Comparison of ENCODE assay signal across 1 cellular context in the genomic region with DNA sequence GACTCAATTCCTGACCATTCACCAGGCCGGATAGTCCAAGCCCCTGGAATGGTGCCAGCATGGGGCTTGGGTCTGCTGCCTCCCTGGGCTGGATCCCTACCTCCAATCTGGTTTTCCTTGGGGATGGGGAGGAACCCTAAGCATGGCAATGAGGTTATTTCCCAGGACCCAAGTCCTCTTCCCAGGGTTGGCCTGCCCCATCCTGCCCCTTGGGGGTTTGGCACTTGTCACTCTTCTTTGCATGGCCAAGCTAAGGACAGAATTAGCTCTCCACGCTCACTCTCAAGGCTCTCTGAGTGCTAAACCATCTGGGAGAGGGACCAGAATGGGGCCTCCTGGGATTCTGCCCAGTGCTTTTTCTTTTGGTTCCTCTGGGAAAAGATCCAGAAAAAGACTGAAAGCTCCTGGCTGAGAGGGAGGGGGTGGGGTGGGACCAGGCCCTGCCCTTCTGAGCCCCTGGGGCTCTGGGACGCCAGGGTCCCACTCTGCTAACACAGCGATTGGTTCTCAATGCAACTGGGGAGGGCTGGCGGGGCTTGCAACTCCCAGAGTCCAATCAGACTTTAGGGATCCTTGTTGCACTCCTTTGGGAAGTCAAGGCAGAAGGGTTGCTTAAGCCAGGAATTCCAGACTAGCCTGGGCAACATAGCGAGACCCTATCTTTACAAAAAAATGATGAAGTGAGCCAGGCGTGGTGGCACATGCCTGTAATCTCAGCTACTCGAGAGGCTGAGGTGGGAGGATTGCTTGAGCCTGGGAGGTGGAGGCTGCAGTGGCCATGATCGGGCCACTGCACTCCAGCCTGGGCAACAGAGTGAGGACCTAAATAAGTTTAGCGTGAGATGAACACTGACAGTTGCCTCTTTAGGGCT.
TF ChIP-seq lines count a peak whose summit lies in the region.

No MANE protein-coding gene starts in this region.

TF ChIP-seq in HCT116, 20 proteins besides CTCF, POLR2A, EP300 and RAD21:
- TF ChIP-seq TCF7L2 (IDR thresholded peaks at IDR 0.05; ENCODE audit: borderline replicate concordance, extremely low read depth, insufficient read depth, insufficient read length) (no peak), CEBPB (IDR thresholded peaks at IDR 0.05; ENCODE audit: low read depth) (no peak), FOSL1 (IDR thresholded peaks at IDR 0.05; ENCODE audit: low read depth) (no peak), ZFX (IDR thresholded peaks at IDR 0.05) (no peak), CBX3 (IDR thresholded peaks at IDR 0.05; ENCODE audit: low read depth) (no peak), EGR1 (IDR thresholded peaks at IDR 0.05; ENCODE audit: low read depth) (no peak), SRF (IDR thresholded peaks at IDR 0.05; ENCODE audit: low read depth) (no peak), SP1 (IDR thresholded peaks at IDR 0.05; ENCODE audit: low read depth) (no peak), ELF1 (IDR thresholded peaks at IDR 0.05; ENCODE audit: borderline replicate concordance, low read depth) (no peak), SIN3A (IDR thresholded peaks at IDR 0.05; ENCODE audit: low read depth) (no peak), EZH2 (IDR thresholded peaks at IDR 0.05) (no peak), EZH2phosphoT487 (IDR thresholded peaks at IDR 0.05; ENCODE audit: borderline replicate concordance) (no peak)
- TF ChIP-seq, protein P1, sequence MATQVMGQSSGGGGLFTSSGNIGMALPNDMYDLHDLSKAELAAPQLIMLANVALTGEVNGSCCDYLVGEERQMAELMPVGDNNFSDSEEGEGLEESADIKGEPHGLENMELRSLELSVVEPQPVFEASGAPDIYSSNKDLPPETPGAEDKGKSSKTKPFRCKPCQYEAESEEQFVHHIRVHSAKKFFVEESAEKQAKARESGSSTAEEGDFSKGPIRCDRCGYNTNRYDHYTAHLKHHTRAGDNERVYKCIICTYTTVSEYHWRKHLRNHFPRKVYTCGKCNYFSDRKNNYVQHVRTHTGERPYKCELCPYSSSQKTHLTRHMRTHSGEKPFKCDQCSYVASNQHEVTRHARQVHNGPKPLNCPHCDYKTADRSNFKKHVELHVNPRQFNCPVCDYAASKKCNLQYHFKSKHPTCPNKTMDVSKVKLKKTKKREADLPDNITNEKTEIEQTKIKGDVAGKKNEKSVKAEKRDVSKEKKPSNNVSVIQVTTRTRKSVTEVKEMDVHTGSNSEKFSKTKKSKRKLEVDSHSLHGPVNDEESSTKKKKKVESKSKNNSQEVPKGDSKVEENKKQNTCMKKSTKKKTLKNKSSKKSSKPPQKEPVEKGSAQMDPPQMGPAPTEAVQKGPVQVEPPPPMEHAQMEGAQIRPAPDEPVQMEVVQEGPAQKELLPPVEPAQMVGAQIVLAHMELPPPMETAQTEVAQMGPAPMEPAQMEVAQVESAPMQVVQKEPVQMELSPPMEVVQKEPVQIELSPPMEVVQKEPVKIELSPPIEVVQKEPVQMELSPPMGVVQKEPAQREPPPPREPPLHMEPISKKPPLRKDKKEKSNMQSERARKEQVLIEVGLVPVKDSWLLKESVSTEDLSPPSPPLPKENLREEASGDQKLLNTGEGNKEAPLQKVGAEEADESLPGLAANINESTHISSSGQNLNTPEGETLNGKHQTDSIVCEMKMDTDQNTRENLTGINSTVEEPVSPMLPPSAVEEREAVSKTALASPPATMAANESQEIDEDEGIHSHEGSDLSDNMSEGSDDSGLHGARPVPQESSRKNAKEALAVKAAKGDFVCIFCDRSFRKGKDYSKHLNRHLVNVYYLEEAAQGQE (IDR thresholded peaks at IDR 0.05; ENCODE audit: low read depth), result no peak
- TF ChIP-seq, protein P2, sequence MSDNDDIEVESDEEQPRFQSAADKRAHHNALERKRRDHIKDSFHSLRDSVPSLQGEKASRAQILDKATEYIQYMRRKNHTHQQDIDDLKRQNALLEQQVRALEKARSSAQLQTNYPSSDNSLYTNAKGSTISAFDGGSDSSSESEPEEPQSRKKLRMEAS (IDR thresholded peaks at IDR 0.05), result no peak
